In the genomic region with DNA sequence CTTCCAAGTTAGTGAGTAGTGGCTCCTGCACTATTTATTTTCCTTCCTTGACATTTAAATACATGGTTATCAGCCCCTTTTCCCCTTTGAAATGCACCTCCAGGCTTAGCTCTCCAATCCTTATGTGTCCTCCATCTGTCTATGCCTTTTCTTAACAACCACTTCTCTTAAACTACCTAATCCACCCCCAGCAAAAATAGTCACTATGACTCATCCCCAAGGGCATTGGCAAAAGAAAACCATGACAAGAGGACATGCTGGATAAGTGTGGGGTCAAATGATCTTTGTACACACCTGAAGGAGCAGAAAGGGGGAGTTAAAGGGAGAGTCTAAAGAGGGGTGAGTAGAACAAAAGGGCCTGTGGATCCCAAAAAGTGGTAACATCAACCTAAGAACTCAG, we compare ENCODE assay signal across 18 cellular contexts.
DNase-seq lines count a peak whose midpoint lies in the region; ATAC-seq, FAIRE-seq and TF ChIP-seq lines count a peak whose summit lies in the region.
"Had no signal": no experiment of that assay in that cellular context is flagged by ENCODE, and none has a peak within 500 bp of the region (broad histone marks: within the 10 kb centered on the region; RNA-seq: fewer than 3 reads in every experiment).

No MANE protein-coding gene starts in this region.

- peaks cover 8 to 78% (median 24%) of the 10 kb centered on the region in 3 donors for H3K36me3 Mint-ChIP-seq in CD8-positive, alpha-beta memory T cell
- peaks cover 55% of the 10 kb centered on the region for H3K36me3 Mint-ChIP-seq in T-cell

- H3K4me1 Mint-ChIP-seq in CD8-positive, alpha-beta memory T cell, result peaks cover 83 to 94% (median 92%) of the 10 kb centered on the region in 3 donors
- H3K4me1 Mint-ChIP-seq in T-cell, result peaks cover 88 to 92% (median 91%) of the 10 kb centered on the region in 3 donors

- TF ChIP-seq EP300 in A549 (IDR thresholded peaks at IDR 0.05), result no peak

- CTCF ChIA-PET in A549 (lab: Yijun Ruan, JAX), result no interaction called here
- CTCF ChIA-PET in CD8-positive, alpha-beta memory T cell (lab: Charles Lee), result interaction anchor here (1.0 kb wide), 1 partner anchor 177 kb away, joined by 3 read pairs; no protein-coding TSS in a partner anchor
- CTCF ChIA-PET in T-cell (lab: Charles Lee), result interaction anchor here (0.5 to 2.9 kb wide), 3 partner anchors 8 to 127 kb away, joined by 3 to 10 read pairs (median 8); partner anchors contain the start of gene ANKRD44 (in 1 of the 2)

- H3K4me1 ChIP-seq in A549, result 0 out of 3 replicates have a peak, but pooled peaks cover 4% of the 10 kb centered on the region
- H3K4me1 ChIP-seq in CD8-positive, alpha-beta memory T cell (ENCODE audit: insufficient read depth, low read length), result peaks cover 46% of the 10 kb centered on the region

- H3K27ac Mint-ChIP-seq in CD8-positive, alpha-beta memory T cell, result peak overlapping the region; percentile 23 to 89 (median 46)
- H3K27ac Mint-ChIP-seq in T-cell, result peak overlapping the region; percentile 2 to 29
- H3K27ac Mint-ChIP-seq: activated naive CD8-positive, alpha-beta T cell treated with anti-CD3 and anti-CD28 coated beads, Interleukin-2, amount 10 ng/mL, durations not matched to agents 7 days and 5 days had no signal

- no peaks in the 10 kb centered on the region for H3K27me3 ChIP-seq in CD8-positive, alpha-beta memory T cell (ENCODE audit: insufficient read depth, low read length, poor library complexity, severe bottlenecking)
- H3K27me3 ChIP-seq: gastroesophageal sphincter had no signal

- H3K4me3 Mint-ChIP-seq in CD8-positive, alpha-beta memory T cell, result no peak overlapping the region
- no peak overlapping the region for H3K4me3 Mint-ChIP-seq in T-cell
- H3K4me3 Mint-ChIP-seq: activated CD8-positive, alpha-beta memory T cell treated with anti-CD3 and anti-CD28 coated beads, Interleukin-2, amount 10 ng/mL, durations not matched to agents 7 days and 5 days; activated naive CD8-positive, alpha-beta T cell treated with anti-CD3 and anti-CD28 coated beads, Interleukin-2, amount 10 ng/mL, durations not matched to agents 7 days and 5 days; central memory CD8-positive, alpha-beta T cell had no signal

- no peak for TF ChIP-seq RAD21 in A549 (conservative IDR thresholded peaks at IDR 0.05 in 1 of 2, IDR thresholded peaks at IDR 0.05 in 1 of 2)

- H3K27ac ChIP-seq in A549, result no peak overlapping the region
- H3K27ac ChIP-seq in CD8-positive, alpha-beta memory T cell (ENCODE audit: low read depth, low read length), result no peak overlapping the region

- TF ChIP-seq CTCF in A549 (IDR thresholded peaks at IDR 0.05), result no peak

- no peak for ATAC-seq in A549
- no peak for ATAC-seq in T-cell (replicated peaks in 1 of 4)
- no peak for ATAC-seq in GM18502 (IDR thresholded peaks at IDR 0.05; ENCODE audit: poor library complexity, unreplicated experiment)
- ATAC-seq: activated CD8-positive, alpha-beta memory T cell treated with anti-CD3 and anti-CD28 coated beads, Interleukin-2, amount 10 ng/mL, durations not matched to agents 7 days and 5 days; gastroesophageal sphincter had no signal

- H3K36me3 ChIP-seq in CD8-positive, alpha-beta memory T cell (ENCODE audit: insufficient read depth, low read length), result peaks cover 16% of the 10 kb centered on the region
- H3K36me3 ChIP-seq: gastroesophageal sphincter had no signal

- no peaks in the 10 kb centered on the region for H3K27me3 Mint-ChIP-seq in CD8-positive, alpha-beta memory T cell
- no peaks in the 10 kb centered on the region for H3K27me3 Mint-ChIP-seq in T-cell
- H3K27me3 Mint-ChIP-seq: activated CD8-positive, alpha-beta memory T cell treated with anti-CD3 and anti-CD28 coated beads, Interleukin-2, amount 10 ng/mL, durations not matched to agents 7 days and 5 days; activated naive CD8-positive, alpha-beta T cell treated with anti-CD3 and anti-CD28 coated beads, Interleukin-2, amount 10 ng/mL, durations not matched to agents 7 days and 5 days; central memory CD8-positive, alpha-beta T cell had no signal

- H3K9me3 ChIP-seq in A549, result no peaks in the 10 kb centered on the region
- H3K9me3 ChIP-seq in CD8-positive, alpha-beta memory T cell (ENCODE audit: low read length), result no peaks in the 10 kb centered on the region
- H3K9me3 ChIP-seq: gastroesophageal sphincter had no signal

- no peaks in the 10 kb centered on the region for H3K9me3 Mint-ChIP-seq in CD8-positive, alpha-beta memory T cell
- H3K9me3 Mint-ChIP-seq in T-cell, result no peaks in the 10 kb centered on the region
- H3K9me3 Mint-ChIP-seq: activated naive CD8-positive, alpha-beta T cell treated with anti-CD3 and anti-CD28 coated beads, Interleukin-2, amount 10 ng/mL, durations not matched to agents 7 days and 5 days; central memory CD8-positive, alpha-beta T cell had no signal

- POLR2A ChIA-PET in A549 (lab: Yijun Ruan, JAX) (no interaction called here), T-cell (lab: Charles Lee) (no interaction called here)
- POLR2A ChIA-PET in CD8-positive, alpha-beta memory T cell (lab: Charles Lee), result no interaction called here

- no peak for FAIRE-seq in A549 (lab: Jason Lieb, UNC)
- FAIRE-seq: endometrium, TTC549 had no signal

- no peak for TF ChIP-seq POLR2A in A549 (IDR thresholded peaks at IDR 0.05; ENCODE audit: low read length)

- H3K4me3 ChIP-seq in A549, result no peak overlapping the region
- H3K4me3 ChIP-seq in CD8-positive, alpha-beta memory T cell (ENCODE audit: low read length), result no peak overlapping the region
- H3K4me3 ChIP-seq: gastroesophageal sphincter had no signal

- DNase-seq in A549 (ENCODE audit: low read depth in 1 of 2, low spot score in 1 of 2) (no peak), T-cell (no peak), kidney tubule cell (ENCODE audit: low spot score) (peak; percentile 39), NCI-H2081 treated with DMSO at 0.1 percent for 48 hours (lab: John Stamatoyannopoulos, UW) (no peak), NCI-H1436 treated with DMSO at 0.1 percent for 48 hours (lab: John Stamatoyannopoulos, UW) (no peak), GF-D8 (lab: John Stamatoyannopoulos, UW) (no peak)
- no peak for DNase-seq in CD8-positive, alpha-beta memory T cell
- DNase-seq: activated CD8-positive, alpha-beta memory T cell treated with anti-CD3 and anti-CD28 coated beads, Interleukin-2, amount 10 ng/mL, durations not matched to agents 7 days and 5 days; activated naive CD8-positive, alpha-beta T cell treated with anti-CD3 and anti-CD28 coated beads, Interleukin-2, amount 10 ng/mL, durations not matched to agents 7 days and 5 days; EL; NCI-H1092; NCI-H446; occipital lobe had no signal

- no peak overlapping the region for H3K4me2 ChIP-seq in A549

TF ChIP-seq in A549, 52 proteins besides CTCF, POLR2A, EP300 and RAD21:
- TF ChIP-seq POLR2AphosphoS2 (conservative IDR thresholded peaks at IDR 0.05; ENCODE audit: low read length) (no peak), FOSL2 (IDR thresholded peaks at IDR 0.05) (no peak), FOSL2 (CRISPR knock-in tag; IDR thresholded peaks at IDR 0.05) (peak; percentile 39; the same call in 1 of the 2 replicates)
TF ChIP-seq in A549: peak in this region for 1.
